Comparison of ENCODE assay signal across 8 cellular contexts in the genomic region with DNA sequence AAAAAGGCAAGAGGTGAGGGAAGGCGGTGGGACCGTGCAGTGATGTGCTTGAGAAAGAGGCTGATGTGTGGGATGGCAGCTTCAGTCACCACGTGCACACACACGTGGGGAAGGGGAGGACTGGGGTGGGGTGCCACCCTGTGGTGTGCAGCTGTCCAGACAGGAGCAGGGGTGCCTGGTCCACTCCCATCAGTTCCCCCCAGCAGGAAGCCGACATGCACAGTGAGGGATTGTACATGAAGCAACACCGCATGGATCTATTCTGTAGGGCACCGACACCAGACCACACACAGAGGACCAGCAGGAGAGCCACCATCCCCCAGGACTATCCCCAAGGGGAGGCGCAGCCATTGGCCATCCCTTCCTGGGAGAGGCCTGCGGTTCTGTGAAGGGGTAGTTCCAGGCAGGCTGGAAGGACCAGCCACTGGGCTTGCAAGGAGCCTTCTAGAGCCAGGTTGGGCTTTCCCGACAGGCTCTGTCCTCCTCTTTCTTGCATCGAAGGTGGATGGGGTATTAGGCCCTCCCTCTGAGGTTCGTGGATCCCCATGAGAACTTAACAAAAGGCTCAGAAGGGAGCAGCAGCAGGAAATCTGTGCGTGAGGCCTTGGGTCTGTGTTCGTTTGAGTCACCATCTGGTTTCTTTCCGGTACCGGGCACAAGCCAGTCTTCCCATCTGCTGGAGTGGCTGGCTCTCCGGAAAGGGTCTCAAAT. TPM values are rescaled to one million over a fixed set of nuclear protein-coding genes. Genes with fewer than 3 reads are reported as not detected.
A peak's percentile ranks its signal among the peaks of the same experiment; 100 is the strongest.
DNase-seq lines count a peak whose midpoint lies in the region; ATAC-seq and TF ChIP-seq lines count a peak whose summit lies in the region.

No MANE protein-coding gene starts in this region.

- H3K27me3 ChIP-seq in NT2/D1 (ENCODE audit: insufficient read depth, insufficient read length): peaks cover 5% of the 10 kb centered on the region
- H3K27me3 ChIP-seq in spleen (replicated peaks in 1 of 7): peaks cover 0 to 21% (median 0%) of the 10 kb centered on the region in 7 donors
- H3K27me3 ChIP-seq in colonic mucosa: no peaks in the 10 kb centered on the region

- no peaks in the 10 kb centered on the region for H3K36me3 ChIP-seq in NT2/D1 (ENCODE audit: insufficient read depth, insufficient read length, low read length)
- H3K36me3 ChIP-seq in spleen: no peaks in the 10 kb centered on the region
- no peaks in the 10 kb centered on the region for H3K36me3 ChIP-seq in colonic mucosa

- peak overlapping the region; percentile 57 for H3K9ac ChIP-seq in NT2/D1 (ENCODE audit: insufficient read length, low read depth)
- peak overlapping the region in 1 of 2 donors; percentile 28 for H3K9ac ChIP-seq in colonic mucosa (ENCODE audit: low read depth in 2 of 2, low read length in 2 of 2)

- no peak for TF ChIP-seq CTCF in foreskin fibroblast (IDR thresholded peaks at IDR 0.05; ENCODE audit: low read depth, low read length)
- no peak for TF ChIP-seq CTCF in spleen (IDR thresholded peaks at IDR 0.05 in 8 of 11, conservative IDR thresholded peaks at IDR 0.05 in 3 of 11)
- no peak for TF ChIP-seq CTCF in colonic mucosa (IDR thresholded peaks at IDR 0.05)

- H3K27ac ChIP-seq in spleen (peak overlapping the region; percentile 14 to 78 (median 58)), colonic mucosa (no peak overlapping the region)

- peaks cover 44% of the 10 kb centered on the region for H3K4me1 ChIP-seq in NT2/D1 (ENCODE audit: insufficient read depth, insufficient read length)
- H3K4me1 ChIP-seq in spleen: peaks cover 19 to 63% (median 53%) of the 10 kb centered on the region in 6 donors
- peaks cover 14% of the 10 kb centered on the region for H3K4me1 ChIP-seq in colonic mucosa

- no peak for TF ChIP-seq POLR2A in spleen (IDR thresholded peaks at IDR 0.05)

- WGBS in spleen, 5 donors: 44 to 61% (median 48%) methylated on average over 16 to 17 of the region's 17 CpGs

- peak; percentile 42 to 64 for DNase-seq in NCI-H2081 (lab: John Stamatoyannopoulos, UW)
- DNase-seq in NCI-H2081 treated with DMSO at 0.1 percent for 48 hours (lab: John Stamatoyannopoulos, UW): no peak
- DNase-seq in NT2/D1 (ENCODE audit: low read depth, low spot score): no peak
- peak; percentile 53 to 68 for DNase-seq in foreskin fibroblast
- peak; percentile 76 for DNase-seq in spleen
- DNase-seq in colonic mucosa: no peak
- DNase-seq in NK-92 (lab: John Stamatoyannopoulos, UW; ENCODE audit: unreplicated experiment): no peak

- no peak overlapping the region for H3K4me3 ChIP-seq in NT2/D1 (ENCODE audit: insufficient read length, low read depth)
- H3K4me3 ChIP-seq in foreskin fibroblast (ENCODE audit: low read depth in 1 of 2, low read length in 2 of 2): no peak overlapping the region
- peak overlapping the region in 1 of 8 donors; percentile 58 for H3K4me3 ChIP-seq in spleen
- no peak overlapping the region for H3K4me3 ChIP-seq in colonic mucosa

- H3K9me3 ChIP-seq in NT2/D1 (ENCODE audit: insufficient read depth, low read length): no peaks in the 10 kb centered on the region
- H3K9me3 ChIP-seq in spleen: no peaks in the 10 kb centered on the region
- no peaks in the 10 kb centered on the region for H3K9me3 ChIP-seq in colonic mucosa

- intact Hi-C loops in spleen (cut with DNase I; ENCODE audit: low total_unique reads): loop anchor here (2.0 kb wide), 1 partner anchor 91 kb away; no protein-coding TSS in a partner anchor
- intact Hi-C loops in colonic mucosa (cut with DNase I): loop anchor here (2.0 kb wide), 1 partner anchor 91 kb away; no protein-coding TSS in a partner anchor

- ATAC-seq in HG03175 (IDR thresholded peaks at IDR 0.05; ENCODE audit: unreplicated experiment): no peak

RNA-seq across cellular contexts. Expression of gene PLEKHG3, which starts 59.7 kb away (rescaled TPM):
- total RNA-seq in spleen: 10 to 100 TPM; 31.5 to 77.7 (median 56.2) TPM
- 10 to 100 TPM in 2 of 3 donors, 1 to 10 TPM in 1; 4.5 to 17.1 (median 12.3) TPM for polyA plus RNA-seq in spleen
- 100 to 1,000 TPM in 1 of 2 donors, 10 to 100 TPM in 1; 78.8 to 106 TPM for total RNA-seq in colonic mucosa

Comparison
In these comparisons a context has a peak if more than half of its experiments do, and no peak if none do; other contexts are left out.
1. DNase-seq: peak in NCI-H2081 (2 of 2), foreskin fibroblast (2 of 2) and spleen (single experiment); none in NCI-H2081 treated with DMSO at 0.1 percent for 48 hours (single experiment), NT2/D1 (single experiment), colonic mucosa (single experiment) and NK-92 (single experiment).